In the genomic region with DNA sequence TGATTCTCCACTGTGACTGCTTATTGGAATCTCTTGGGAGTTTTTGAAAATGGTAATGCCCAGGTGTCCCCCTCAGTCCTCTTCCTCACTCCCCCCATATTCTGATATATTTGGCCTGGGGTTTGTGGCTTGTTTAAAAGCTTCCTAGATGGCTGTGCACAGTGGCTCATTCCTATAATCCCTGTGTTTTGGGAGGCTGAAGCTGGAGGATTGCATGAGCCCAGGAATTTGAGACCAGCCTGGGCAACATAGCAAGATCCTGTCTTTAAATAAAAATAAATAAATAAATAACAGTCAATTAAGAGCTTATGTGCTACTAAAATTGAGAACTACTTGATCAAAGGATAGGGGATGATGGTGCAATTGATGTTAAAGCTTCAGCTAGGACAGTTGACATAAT, we compare ENCODE assay signal across 26 cellular contexts. TPM values are rescaled to one million over a fixed set of nuclear protein-coding genes. Genes with fewer than 3 reads are reported as not detected.
DNase-seq lines count a peak whose midpoint lies in the region; ATAC-seq, FAIRE-seq and TF ChIP-seq lines count a peak whose summit lies in the region.
"Had no signal": no experiment of that assay in that cellular context is flagged by ENCODE, and none has a peak within 500 bp of the region (broad histone marks: within the 10 kb centered on the region; RNA-seq: fewer than 3 reads in every experiment).

No MANE protein-coding gene starts in this region.

- no peak for FAIRE-seq in HepG2 (lab: Jason Lieb, UNC)
- FAIRE-seq: A549, GM12878, GM12892, GM18507 had no signal

- BruUV-seq in HepG2 (replicated peaks; lab: Mats Ljungman, UMichigan): no TSS peak

- DNase-seq in HepG2 (ENCODE audit: low spot score): no peak
- no peak for DNase-seq in right lobe of liver
- DNase-seq in progenitor cell of endocrine pancreas (ENCODE audit: low spot score, unreplicated experiment): no peak
- no peak for DNase-seq in foreskin fibroblast
- DNase-seq: AML-193; C1 segment of cervical spinal cord; CD4-positive, alpha-beta memory T cell; CD4-positive, CD25-positive, alpha-beta regulatory T cell; CD8-positive, alpha-beta memory T cell; COR-L47; DMS 273 treated with DMSO at 0.1 percent for 48 hours; DMS153; DMS53; DMS79; DND-41; EL; GDM1 had no signal

- no peak overlapping the region for H2AFZ ChIP-seq in HepG2 (ENCODE audit: low read length)

- H3K4me1 Mint-ChIP-seq in IgD-negative memory B cell (peaks cover 34 to 46% (median 34%) of the 10 kb centered on the region in 3 donors), progenitor cell of endocrine pancreas (ENCODE audit: low read depth) (peaks cover 7% of the 10 kb centered on the region)

- peaks cover 85% of the 10 kb centered on the region for H3K79me2 ChIP-seq in HepG2 (ENCODE audit: insufficient read depth, low read length)

- POLR2A ChIA-PET in HepG2 (lab: Yijun Ruan, JAX): no interaction called here

- no peak overlapping the region for H3K4me3 ChIP-seq in HepG2 (replicated peaks in 1 of 3; ENCODE audit: insufficient read depth in 1 of 3, low read depth in 2 of 3, low read length in 3 of 3)
- no peak overlapping the region for H3K4me3 ChIP-seq in right lobe of liver
- H3K4me3 ChIP-seq in foreskin fibroblast (ENCODE audit: low read depth in 1 of 2, low read length in 2 of 2): no peak overlapping the region
- H3K4me3 ChIP-seq: A549, GM12878 had no signal

- no peaks in the 10 kb centered on the region for H3K27me3 Mint-ChIP-seq in IgD-negative memory B cell
- H3K27me3 Mint-ChIP-seq in progenitor cell of endocrine pancreas: no peaks in the 10 kb centered on the region
- H3K27me3 Mint-ChIP-seq: B cell; CD4-positive, alpha-beta memory T cell; CD4-positive, CD25-positive, alpha-beta regulatory T cell had no signal

- H3K27ac Mint-ChIP-seq in IgD-negative memory B cell: peak overlapping the region in 2 of 3 donors; percentile 31 to 78
- peak overlapping the region; percentile 41 for H3K27ac Mint-ChIP-seq in progenitor cell of endocrine pancreas
- H3K27ac Mint-ChIP-seq: B cell; CD4-positive, alpha-beta memory T cell; CD8-positive, alpha-beta memory T cell had no signal

- H3K9ac ChIP-seq in HepG2 (ENCODE audit: insufficient read depth, low read depth, low read length): no peak overlapping the region

- H4K20me1 ChIP-seq in HepG2 (ENCODE audit: insufficient read depth, low read length): peaks cover 22% of the 10 kb centered on the region; the same call in 1 of the 2 replicates

- H3K36me3 Mint-ChIP-seq in IgD-negative memory B cell (peaks cover 2% of the 10 kb centered on the region), progenitor cell of endocrine pancreas (ENCODE audit: insufficient read depth) (peaks cover 5% of the 10 kb centered on the region)

- no peak overlapping the region for H3K27ac ChIP-seq in HepG2 (ENCODE audit: extremely low read length, insufficient read depth, low read length)
- no peak overlapping the region for H3K27ac ChIP-seq in right lobe of liver
- H3K27ac ChIP-seq: 22Rv1, A549 had no signal

- no peak for TF ChIP-seq POLR2A in HepG2 (IDR thresholded peaks at IDR 0.05; ENCODE audit: insufficient read depth in 1 of 2, low read depth in 2 of 2, low read length in 2 of 2)
- no peak for TF ChIP-seq POLR2A in right lobe of liver (IDR thresholded peaks at IDR 0.05)

- H3K9me3 Mint-ChIP-seq in IgD-negative memory B cell (no peaks in the 10 kb centered on the region), progenitor cell of endocrine pancreas (ENCODE audit: low read depth) (no peaks in the 10 kb centered on the region)
- H3K9me3 Mint-ChIP-seq: CD4-positive, alpha-beta memory T cell; CD4-positive, CD25-positive, alpha-beta regulatory T cell; CD8-positive, alpha-beta memory T cell had no signal

- H3K36me3 ChIP-seq in HepG2 (replicated peaks in 1 of 2; ENCODE audit: control insufficient read depth in 1 of 2, insufficient read depth in 2 of 2, low read length in 2 of 2) (peaks cover 2 to 5% of the 10 kb centered on the region in 2 experiments; a peak in 2 of 5 replicates), right lobe of liver (no peaks in the 10 kb centered on the region)

- TF ChIP-seq EP300 in HepG2 (IDR thresholded peaks at IDR 0.05; ENCODE audit: low read depth in 2 of 2, low read length in 2 of 2): no peak
- TF ChIP-seq EP300 in HepG2 (CRISPR knock-in tag; IDR thresholded peaks at IDR 0.05; ENCODE audit: borderline replicate concordance): no peak

- H3K4me2 ChIP-seq in HepG2 (ENCODE audit: low read depth, low read length): no peak overlapping the region
- H3K4me2 ChIP-seq: A549 had no signal

- no peaks in the 10 kb centered on the region for H3K27me3 ChIP-seq in HepG2 (ENCODE audit: control insufficient read depth in 1 of 2, insufficient read depth in 2 of 2, low read length in 2 of 2)
- H3K27me3 ChIP-seq in right lobe of liver: no peaks in the 10 kb centered on the region

- ATAC-seq in HepG2 (no peak), right lobe of liver (no peak), GM21381 (IDR thresholded peaks at IDR 0.05; ENCODE audit: unreplicated experiment) (no peak)
- ATAC-seq: A549, GM12878 had no signal

- intact Hi-C loops in HepG2 (cut with micrococcal nuclease; ENCODE audit: unreplicated experiment) (no loop called here), right lobe of liver (cut with DNase I) (no loop called here)

- H3K9me3 ChIP-seq in HepG2 (ENCODE audit: low read length): no peaks in the 10 kb centered on the region
- no peaks in the 10 kb centered on the region for H3K9me3 ChIP-seq in right lobe of liver
- H3K9me3 ChIP-seq: A549 had no signal

- H3K4me3 Mint-ChIP-seq in IgD-negative memory B cell (no peak overlapping the region), progenitor cell of endocrine pancreas (ENCODE audit: low read depth) (no peak overlapping the region)
- H3K4me3 Mint-ChIP-seq: B cell; CD14-positive monocyte; CD4-positive, CD25-positive, alpha-beta regulatory T cell; CD8-positive, alpha-beta memory T cell had no signal

- H3K4me1 ChIP-seq in HepG2 (ENCODE audit: insufficient read depth, low read length) (no peaks in the 10 kb centered on the region), right lobe of liver (peaks cover 0 to 5% (median 0%) of the 10 kb centered on the region in 4 donors)

- TF ChIP-seq CTCF in HepG2 (CRISPR knock-in tag; IDR thresholded peaks at IDR 0.05): no peak
- TF ChIP-seq CTCF in right lobe of liver (IDR thresholded peaks at IDR 0.05): no peak
- no peak for TF ChIP-seq CTCF in progenitor cell of endocrine pancreas (IDR thresholded peaks at IDR 0.05; ENCODE audit: unreplicated experiment)
- TF ChIP-seq CTCF in foreskin fibroblast (IDR thresholded peaks at IDR 0.05; ENCODE audit: low read depth, low read length): no peak

- CTCF ChIA-PET in HepG2 (lab: Yijun Ruan, JAX; ENCODE audit: low intra/inter-chr PET ratio, low total read pairs): no interaction called here

- no peak for TF ChIP-seq RAD21 in HepG2 (CRISPR knock-in tag; IDR thresholded peaks at IDR 0.05)

- in situ Hi-C loops in HepG2 (cut with HindIII; ENCODE audit: extremely low pct_ligation_motif_present, low pct_unique_long_range_greater_than_20kb): no loop called here

TF ChIP-seq in HepG2, 621 proteins besides CTCF, POLR2A, EP300 and RAD21 (continues in another document):
- TF ChIP-seq ZNF7 (CRISPR knock-in tag; IDR thresholded peaks at IDR 0.05): no peak

RNA-seq across cellular contexts. Expression of gene ARIH1, which starts 33.3 kb away (rescaled TPM):
- total RNA-seq in HepG2 (2016; rRNA removed; fragmentation: Illumina TruSeq; extraction: Trizol): 59.8 and 86.6 TPM in 2 replicates
- total RNA-seq in HepG2 (2016; cell fraction: cytosol; rRNA removed; fragmentation: Illumina TruSeq; extraction: Trizol; ENCODE audit: low read depth): 14.0 and 16.1 TPM in 2 replicates
- total RNA-seq in HepG2 (2016; cell fraction: insoluble cytoplasmic fraction; rRNA removed; fragmentation: Illumina TruSeq; extraction: Trizol): 61.7 and 80.6 TPM in 2 replicates
- total RNA-seq in HepG2 (2016; cell fraction: membrane; rRNA removed; fragmentation: Illumina TruSeq; extraction: Trizol): 28.0 and 28.9 TPM in 2 replicates
- 56.2 and 63.4 TPM in 2 replicates for total RNA-seq in HepG2 (2016; cell fraction: nucleus; rRNA removed; fragmentation: Illumina TruSeq; extraction: Trizol)
- polyA plus RNA-seq in HepG2 (2011; rRNA removed): 38.8 TPM in 2 replicates
- polyA plus RNA-seq in HepG2 (2011; cell fraction: cytosol; rRNA removed): 12.6 and 18.8 TPM in 2 replicates
- polyA plus RNA-seq in HepG2 (2011; cell fraction: nucleus; rRNA removed): 31.9 and 33.5 TPM in 2 replicates
- 43.8 and 62.8 TPM in 2 replicates for polyA plus RNA-seq in HepG2 (2012)
- polyA plus RNA-seq in HepG2 (2016; cell fraction: cytosol; fragmentation: Illumina TruSeq; extraction: Trizol; ENCODE audit: low read depth): 3.8 TPM in 2 replicates
- polyA plus RNA-seq in HepG2 (2016; cell fraction: insoluble cytoplasmic fraction; fragmentation: Illumina TruSeq; extraction: Trizol; ENCODE audit: low read depth): 62.5 and 68.7 TPM in 2 replicates
- polyA plus RNA-seq in HepG2 (2016; cell fraction: membrane; fragmentation: Illumina TruSeq; extraction: Trizol; ENCODE audit: low read depth): 11.2 and 12.2 TPM in 2 replicates
- polyA plus RNA-seq in HepG2 (2016; cell fraction: nucleus; fragmentation: Illumina TruSeq; extraction: Trizol; ENCODE audit: insufficient read depth, low read depth): 72.1 and 79.2 TPM in 2 replicates
- 85.1 and 129 TPM in 2 replicates for polyA minus RNA-seq in HepG2 (2011; rRNA and poly(A)+ RNA removed; ENCODE audit: low replicate concordance)
- 56.6 and 72.9 TPM in 2 replicates for polyA minus RNA-seq in HepG2 (2011; cell fraction: cytosol; rRNA and poly(A)+ RNA removed)
- 81.6 and 98.1 TPM in 2 replicates for polyA minus RNA-seq in HepG2 (2011; cell fraction: nucleus; rRNA and poly(A)+ RNA removed)
- total RNA-seq in right lobe of liver: 10 to 100 TPM; 19.3 to 84.7 (median 69.9) TPM
- 24.4 TPM for polyA plus RNA-seq in IgD-negative memory B cell
- 171 and 202 TPM in 2 replicates for total RNA-seq in progenitor cell of endocrine pancreas
